ENCODE assay signal across 10 cellular contexts in genomic region chr5:109413463-109413862, GRCh38. TPM values are rescaled to one million over a fixed set of nuclear protein-coding genes. Genes with fewer than 3 reads are reported as not detected.
DNase-seq lines count a peak whose midpoint lies in the region; ATAC-seq, FAIRE-seq and TF ChIP-seq lines count a peak whose summit lies in the region.
"Had no signal": no experiment of that assay in that cellular context is flagged by ENCODE, and none has a peak within 500 bp of the region (broad histone marks: within the 10 kb centered on the region; RNA-seq: fewer than 3 reads in every experiment).

No MANE protein-coding gene starts in this region.

- H3K27ac Mint-ChIP-seq in type B pancreatic cell, result peak overlapping the region; percentile 51
- H3K27ac Mint-ChIP-seq: activated T-cell treated with anti-CD3 and anti-CD28 coated beads, Interleukin-2, amount 50 U/mL, for 72 hours had no signal

- intact Hi-C loops in heart left ventricle (cut with DNase I) (loop anchor here in 3 of 10 donors (5.0 to 10.0 kb wide), 2 partner anchors 66 to 689 kb away; no protein-coding TSS in a partner anchor), left ventricle myocardium superior (cut with micrococcal nuclease) (no loop called here), K562 (cut with micrococcal nuclease) (loop anchor here (5.0 kb wide), 1 partner anchor 686 kb away; no protein-coding TSS in a partner anchor)

- POLR2A ChIA-PET in K562 (lab: Yijun Ruan, JAX), result no interaction called here

- peaks cover 14% of the 10 kb centered on the region for H3K4me1 Mint-ChIP-seq in type B pancreatic cell (ENCODE audit: unreplicated experiment)

- no peaks in the 10 kb centered on the region for H3K36me3 ChIP-seq in heart left ventricle
- H3K36me3 ChIP-seq in K562 (ENCODE audit: control insufficient read depth, insufficient read depth, low read length), result no peaks in the 10 kb centered on the region
- H3K36me3 ChIP-seq: BE2C had no signal

- H2AFZ ChIP-seq in K562 (ENCODE audit: low read depth, low read length), result peak overlapping the region; percentile 94

- peaks cover 12% of the 10 kb centered on the region for H3K79me2 ChIP-seq in K562 (ENCODE audit: control insufficient read depth, insufficient read depth, low read length)

- CTCF ChIA-PET in K562 (lab: Yijun Ruan, JAX; ENCODE audit: low intra/inter-chr PET ratio), result no interaction called here

- no peaks in the 10 kb centered on the region for H4K20me1 ChIP-seq in K562 (replicated peaks; ENCODE audit: control insufficient read depth, insufficient read depth, low read length)

- TF ChIP-seq RAD21 in K562 (CRISPR knock-in tag; conservative IDR thresholded peaks at IDR 0.05 in 1 of 2, IDR thresholded peaks at IDR 0.05 in 1 of 2), result no peak

- FAIRE-seq in K562 (lab: Jason Lieb, UNC), result no peak

- H3K4me1 ChIP-seq in heart left ventricle (peaks cover under 1 to 27% (median 14%) of the 10 kb centered on the region in 12 donors), K562 (replicated peaks in 1 of 2; ENCODE audit: control insufficient read depth in 2 of 2, insufficient read depth in 2 of 2, low read length in 2 of 2) (peaks cover 3 to 12% of the 10 kb centered on the region in 2 experiments; a peak in 4 of 5 replicates)
- H3K4me1 ChIP-seq: BE2C had no signal

- no TSS peak for BruUV-seq in K562 (replicated peaks; lab: Mats Ljungman, UMichigan)

- TF ChIP-seq CTCF in heart left ventricle (IDR thresholded peaks at IDR 0.05) (no peak), K562 (IDR thresholded peaks at IDR 0.05 in 2 of 3, conservative IDR thresholded peaks at IDR 0.05 in 1 of 3; ENCODE audit: insufficient read depth in 2 of 3, low read depth in 1 of 3, low read length in 3 of 3) (no peak), type B pancreatic cell (conservative IDR thresholded peaks at IDR 0.05) (no peak)

- no peaks in the 10 kb centered on the region for H3K36me3 Mint-ChIP-seq in type B pancreatic cell

- H3K4me3 ChIP-seq in heart left ventricle (no peak overlapping the region), K562 (no peak overlapping the region)

- in situ Hi-C loops in K562 (cut with MboI), result no loop called here

- DNase-seq in heart left ventricle, result peak in 2 of 5 donors; percentile 42 to 52
- no peak for DNase-seq in left ventricle myocardium superior
- no peak for DNase-seq in K562 (ENCODE audit: extremely low read depth in 1 of 4, low spot score in 3 of 4)
- DNase-seq in type B pancreatic cell (ENCODE audit: extremely low spot score, unreplicated experiment), result no peak
- DNase-seq in SKM-1 treated with dmso at 0.1 percent for 144 hours (lab: John Stamatoyannopoulos, UW; ENCODE audit: unreplicated experiment), result no peak
- no peak for DNase-seq in foreskin melanocyte
- DNase-seq: activated T-cell treated with anti-CD3 and anti-CD28 coated beads, Interleukin-2, amount 50 U/mL, for 72 hours; BE2C had no signal

- no peak for TF ChIP-seq EP300 in K562 (IDR thresholded peaks at IDR 0.05; ENCODE audit: low read length)

- H3K9me3 ChIP-seq in heart left ventricle (peaks cover 0 to 13% (median 0%) of the 10 kb centered on the region in 12 donors), K562 (replicated peaks; ENCODE audit: control insufficient read depth, insufficient read depth, low read depth, low read length) (peaks cover 4% of the 10 kb centered on the region)
- H3K9me3 ChIP-seq: BE2C had no signal

- H3K9me1 ChIP-seq in K562 (ENCODE audit: control insufficient read depth, insufficient read depth, low read length), result peaks cover 3% of the 10 kb centered on the region

- H3K27me3 Mint-ChIP-seq in type B pancreatic cell, result no peaks in the 10 kb centered on the region

- H3K9ac ChIP-seq in K562 (ENCODE audit: insufficient read depth in 1 of 2, low read depth in 2 of 2, low read length in 2 of 2), result no peak overlapping the region

- H3K4me2 ChIP-seq in K562 (ENCODE audit: insufficient read depth, low read length), result no peak overlapping the region

- H3K4me3 Mint-ChIP-seq in type B pancreatic cell, result no peak overlapping the region
- H3K4me3 Mint-ChIP-seq: activated T-cell treated with anti-CD3 and anti-CD28 coated beads, Interleukin-2, amount 50 U/mL, for 72 hours had no signal

- TF ChIP-seq POLR2A in heart left ventricle (IDR thresholded peaks at IDR 0.05) (no peak), K562 (conservative IDR thresholded peaks at IDR 0.05) (no peak)

- H3K27ac ChIP-seq in heart left ventricle (peak overlapping the region in 7 of 12 donors; percentile 17 to 99 (median 40)), K562 (ENCODE audit: extremely low read depth, low read depth, low read length) (no peak overlapping the region), layer of hippocampus (ENCODE audit: low read depth, low read length) (peak overlapping the region; percentile 30)

- ATAC-seq in heart left ventricle (no peak), left ventricle myocardium superior (no peak), K562 (no peak), esophagus mucosa (no peak)
- ATAC-seq: activated T-cell treated with anti-CD3 and anti-CD28 coated beads, Interleukin-2, amount 50 U/mL, for 72 hours had no signal

- H3K27me3 ChIP-seq in heart left ventricle (no peaks in the 10 kb centered on the region), K562 (ENCODE audit: control insufficient read depth in 2 of 2, insufficient read depth in 2 of 2, low read length in 2 of 2) (no peaks in the 10 kb centered on the region), layer of hippocampus (ENCODE audit: control insufficient read depth, insufficient read depth, low read length) (no peaks in the 10 kb centered on the region)
- H3K27me3 ChIP-seq: BE2C had no signal

- H3K9me3 Mint-ChIP-seq in type B pancreatic cell, result peaks cover 6% of the 10 kb centered on the region

TF ChIP-seq in K562, 482 proteins besides CTCF, POLR2A, EP300 and RAD21:
- TF ChIP-seq BACH1 (tag; IDR thresholded peaks at IDR 0.05), result peak; percentile 25; the same call in 1 of the 2 replicates
- TF ChIP-seq ZNF780A (CRISPR knock-in tag; IDR thresholded peaks at IDR 0.05), result no peak
- TF ChIP-seq MYNN (IDR thresholded peaks at IDR 0.05), result peak; percentile 61; the same call in 1 of the 2 replicates
- no peak for TF ChIP-seq MYNN (CRISPR knock-in tag; IDR thresholded peaks at IDR 0.05)
- TF ChIP-seq MXI1 (IDR thresholded peaks at IDR 0.05; ENCODE audit: low read depth, low read length), result peak; percentile 77
- TF ChIP-seq SRF (CRISPR knock-in tag; IDR thresholded peaks at IDR 0.05), result 0 out of 4 replicates have a peak, but pooled peaks of 1 of the 2 experiments have one; percentile 32
- peak; percentile 94 for TF ChIP-seq FOXJ2 (tag; IDR thresholded peaks at IDR 0.05)
- peak; percentile 81 for TF ChIP-seq RFX1 (IDR thresholded peaks at IDR 0.05)
- no peak for TF ChIP-seq TBP (optimal IDR thresholded peaks at IDR 0.05; ENCODE audit: low read depth, low read length)
TF ChIP-seq in K562: peak in this region for 6.

RNA-seq across cellular contexts. Expression of gene PJA2, which starts 3.7 kb away (rescaled TPM):
- total RNA-seq in heart left ventricle (100 to 1,000 TPM in 1 of 9 donors, 10 to 100 TPM in 8; 62.0 to 108 (median 87.9) TPM), left ventricle myocardium superior (75.7 TPM), K562 (2014; rRNA removed) (25.1 and 26.4 TPM in 2 replicates), K562 (2014; rRNA removed; fragmentation: Illumina TruSeq; extraction: Trizol) (56.7 and 63.5 TPM in 2 replicates), K562 (2015; rRNA removed; fragmentation: Illumina TruSeq; extraction: Trizol) (48.8 and 52.1 TPM in 2 replicates), K562 (2021) (43.1 and 43.7 TPM in 2 replicates), type B pancreatic cell (ENCODE audit: low replicate concordance) (60.2 and 79.9 TPM in 2 replicates), esophagus mucosa (39.2 TPM)
- polyA plus RNA-seq in heart left ventricle (10 to 100 TPM; 19.0 to 59.8 TPM), K562 (2011; rRNA removed) (69.6 and 82.1 TPM in 2 replicates), K562 (2014; fragmentation: Illumina TruSeq; extraction: Trizol) (50.2 and 53.2 TPM in 2 replicates), K562 (2014; fragmentation: Nextera tagmentation; extraction: Ambion mirVana) (10 to 100 TPM; 31.2 to 50.1 TPM), K562 (2014; rRNA removed) (33.9 TPM in 2 replicates)
- total RNA-seq in K562 (2011; cell fraction: chromatin; rRNA removed; ENCODE audit: low replicate concordance), result 17.3 and 73.8 TPM in 2 replicates
- 9.3 and 12.9 TPM in 2 replicates for total RNA-seq in K562 (2011; cell fraction: nucleolus; rRNA removed)
- total RNA-seq in K562 (2011; cell fraction: nucleoplasm; rRNA removed), result 29.8 and 44.4 TPM in 2 replicates
- polyA plus RNA-seq in K562 (2011; cell fraction: cytosol; rRNA removed), result 16.4 and 39.3 TPM in 2 replicates
- 14.9 and 24.4 TPM in 2 replicates for polyA plus RNA-seq in K562 (2011; cell fraction: nucleus; rRNA removed)
- polyA plus RNA-seq in K562 (2012), result 44.5 and 46.7 TPM in 2 replicates
- polyA minus RNA-seq in K562 (2011; rRNA and poly(A)+ RNA removed), result 150 and 167 TPM in 2 replicates
- polyA minus RNA-seq in K562 (2011; cell fraction: cytosol; rRNA and poly(A)+ RNA removed), result 39.3 and 47.3 TPM in 2 replicates
- polyA minus RNA-seq in K562 (2011; cell fraction: nucleus; rRNA and poly(A)+ RNA removed), result 21.4 and 44.0 TPM in 2 replicates
